Comparison of ENCODE assay signal across 15 cellular contexts in the genomic region with DNA sequence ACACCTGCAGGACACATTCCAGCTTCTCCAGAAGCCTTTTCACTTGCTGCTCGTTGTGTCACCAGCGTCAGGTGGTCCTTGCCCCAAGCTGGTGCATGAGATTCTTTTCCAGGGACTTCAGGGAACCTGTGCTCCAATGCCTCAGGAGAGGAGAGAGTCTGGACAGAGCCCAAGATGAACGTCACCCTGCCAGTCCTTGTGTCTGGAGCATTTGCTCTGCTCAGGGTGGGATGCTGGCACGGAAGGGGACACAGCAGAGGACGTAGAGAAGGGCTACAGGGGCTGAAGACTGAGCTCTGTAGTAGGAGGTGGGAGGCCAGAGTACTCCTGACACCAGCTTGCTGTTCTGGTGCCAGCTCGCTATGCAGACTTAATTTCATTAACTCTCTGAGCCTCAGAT.
"Had no signal": no experiment of that assay in that cellular context is flagged by ENCODE, and none has a peak within 500 bp of the region (broad histone marks: within the 10 kb centered on the region; RNA-seq: fewer than 3 reads in every experiment).

No MANE protein-coding gene starts in this region.

- H3K9me3 ChIP-seq: SK-N-SH had no signal

- DNase-seq: KBM-7, NCI-H1092, NCI-H1436, NCI-H187, NCI-H2029, NCI-H2081 treated with DMSO at 0.1 percent for 48 hours, NCI-H2171, NCI-H226, NCI-H446, NCI-H510A, NCI-H524 treated with DMSO at 0.1 percent for 48 hours, NCI-H69, RPMI8226, SHP77, SK-N-SH had no signal

- H3K9ac ChIP-seq: SK-N-SH had no signal

- H3K4me2 ChIP-seq: SK-N-SH had no signal
